In the genomic region with DNA sequence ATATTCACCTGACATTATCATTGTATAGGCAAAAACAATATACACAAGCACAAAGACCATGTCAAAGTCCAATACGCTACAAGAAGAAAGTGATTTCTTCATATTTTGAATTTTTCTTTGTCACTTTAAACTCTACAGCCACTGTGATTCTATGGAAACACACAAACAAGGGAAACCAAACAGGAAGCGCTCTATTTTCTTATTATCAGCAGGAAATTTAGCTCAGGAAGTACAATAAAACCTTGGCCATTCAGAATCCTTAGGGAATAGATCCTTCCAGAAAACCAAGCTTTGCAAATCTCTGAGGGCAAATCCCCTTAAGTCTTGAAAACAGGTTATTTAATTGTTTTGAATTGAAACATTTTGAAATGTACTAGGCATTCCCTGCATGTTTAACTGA, we compare ENCODE assay signal across 23 cellular contexts.
DNase-seq lines count a peak whose midpoint lies in the region; ATAC-seq and TF ChIP-seq lines count a peak whose summit lies in the region.
"Had no signal": no experiment of that assay in that cellular context is flagged by ENCODE, and none has a peak within 500 bp of the region (broad histone marks: within the 10 kb centered on the region; RNA-seq: fewer than 3 reads in every experiment).

No MANE protein-coding gene starts in this region.

- H3K4me3 ChIP-seq in heart right ventricle (no peak overlapping the region), spleen (no peak overlapping the region)
- H3K4me3 ChIP-seq: MG63 had no signal

- no peaks in the 10 kb centered on the region for H3K4me1 Mint-ChIP-seq in MCF 10A (ENCODE audit: insufficient read depth, unreplicated experiment)
- H3K4me1 Mint-ChIP-seq: CD8-positive, alpha-beta memory T cell had no signal

- TF ChIP-seq CTCF in heart right ventricle (IDR thresholded peaks at IDR 0.05) (no peak), spleen (IDR thresholded peaks at IDR 0.05 in 8 of 11, conservative IDR thresholded peaks at IDR 0.05 in 3 of 11) (no peak), MCF 10A (IDR thresholded peaks at IDR 0.05; ENCODE audit: unreplicated experiment) (no peak)

- intact Hi-C loops in heart right ventricle (cut with DNase I) (loop anchor here in 3 of 10 donors (10.0 kb wide), 3 partner anchors 111 to 279 kb away; no protein-coding TSS in a partner anchor), Right ventricle myocardium inferior (cut with DNase I) (no loop called here), spleen (cut with DNase I; ENCODE audit: low total_unique reads) (no loop called here), MCF 10A (cut with micrococcal nuclease) (no loop called here)

- no peaks in the 10 kb centered on the region for H3K36me3 Mint-ChIP-seq in MCF 10A (ENCODE audit: insufficient read depth, unreplicated experiment)
- H3K36me3 Mint-ChIP-seq: CD8-positive, alpha-beta memory T cell had no signal

- no peaks in the 10 kb centered on the region for H3K27me3 Mint-ChIP-seq in MCF 10A (ENCODE audit: insufficient read depth, unreplicated experiment)

- H3K27me3 ChIP-seq in heart right ventricle (no peaks in the 10 kb centered on the region), spleen (replicated peaks in 1 of 7) (no peaks in the 10 kb centered on the region)
- H3K27me3 ChIP-seq: MG63 had no signal

- peak overlapping the region in 9 of 10 donors; percentile 3 to 71 (median 37) for H3K27ac ChIP-seq in heart right ventricle
- H3K27ac ChIP-seq in spleen = peak overlapping the region in 5 of 8 donors; percentile 15 to 65 (median 48)
- H3K27ac ChIP-seq: C4-2B had no signal

- H3K36me3 ChIP-seq in heart right ventricle (no peaks in the 10 kb centered on the region), spleen (no peaks in the 10 kb centered on the region)
- H3K36me3 ChIP-seq: MG63 had no signal

- H3K9me3 ChIP-seq in heart right ventricle = peaks cover 0 to 5% (median 0%) of the 10 kb centered on the region in 11 donors
- H3K9me3 ChIP-seq in spleen = peaks cover 0 to 5% (median 0%) of the 10 kb centered on the region in 8 donors
- H3K9me3 ChIP-seq: MG63, SK-N-SH had no signal

- H3K27ac Mint-ChIP-seq in MCF 10A (ENCODE audit: low read depth, unreplicated experiment) = no peak overlapping the region
- H3K27ac Mint-ChIP-seq: CD8-positive, alpha-beta memory T cell had no signal

- ATAC-seq in heart right ventricle = peak in 7 of 8 donors; percentile 44 to 97 (median 80)
- no peak for ATAC-seq in Right ventricle myocardium inferior
- no peak for ATAC-seq in GM21619 (IDR thresholded peaks at IDR 0.05; ENCODE audit: unreplicated experiment)

- DNase-seq in heart right ventricle = peak in 1 of 2 donors; percentile 19
- DNase-seq in Right ventricle myocardium inferior (ENCODE audit: missing footprints) = no peak
- peak; percentile 81 for DNase-seq in dermis blood vessel endothelial cell
- DNase-seq in left kidney (ENCODE audit: low read depth, low spot score) = peak; percentile 39
- DNase-seq in spleen = no peak
- DNase-seq in activated naive CD4-positive, alpha-beta T cell treated with anti-CD3 and anti-CD28 coated beads, Interleukin-2, amount 50 U/mL, for 16 hours = no peak
- no peak for DNase-seq in MCF 10A (ENCODE audit: unreplicated experiment)
- DNase-seq: 8988T; AML-193; CD8-positive, alpha-beta memory T cell; EL; GF-D8; Kasumi-1; MG63; NCI-H1417; NCI-H1694 treated with DMSO at 0.1 percent for 48 hours; NCI-H446; NCI-H526; OCI-M1; SHP77 treated with DMSO at 0.1 percent for 48 hours; SK-N-SH had no signal

- no peak for TF ChIP-seq POLR2A in spleen (IDR thresholded peaks at IDR 0.05)

- H3K4me1 ChIP-seq in heart right ventricle (peaks cover 0 to 42% (median 6%) of the 10 kb centered on the region in 9 donors), spleen (peaks cover 0 to 3% (median 0%) of the 10 kb centered on the region in 6 donors)

- no peaks in the 10 kb centered on the region for H3K9me3 Mint-ChIP-seq in MCF 10A (ENCODE audit: unreplicated experiment)
- H3K9me3 Mint-ChIP-seq: CD8-positive, alpha-beta memory T cell had no signal

- POLR2A ChIA-PET in MCF 10A (lab: Yijun Ruan, JAX) = no interaction called here

- BruUV-seq in MCF 10A (replicated peaks; lab: Mats Ljungman, UMichigan) = no TSS peak

- CTCF ChIA-PET in MCF 10A (lab: Yijun Ruan, JAX) = no interaction called here

- WGBS in heart right ventricle, 2 donors = 46 to 56% methylated on average over 2 of the region's 2 CpGs
- 59 to 79% (median 71%) methylated on average over 2 of the region's 2 CpGs for WGBS in spleen, 5 donors

- H3K4me3 Mint-ChIP-seq in MCF 10A (ENCODE audit: unreplicated experiment) = no peak overlapping the region
- H3K4me3 Mint-ChIP-seq: CD8-positive, alpha-beta memory T cell had no signal

Comparison
In these comparisons a context has a peak if more than half of its experiments do, and no peak if none do; other contexts are left out.
1. ATAC-seq: peak in heart right ventricle (7 of 8); none in Right ventricle myocardium inferior (single experiment) and GM21619 (single experiment).
2. DNase-seq: peak in dermis blood vessel endothelial cell (single experiment) and left kidney (single experiment); none in Right ventricle myocardium inferior (single experiment), spleen (single experiment), activated naive CD4-positive, alpha-beta T cell treated with anti-CD3 and anti-CD28 coated beads, Interleukin-2, amount 50 U/mL, for 16 hours (single experiment) and MCF 10A (single experiment).